In the genomic region with DNA sequence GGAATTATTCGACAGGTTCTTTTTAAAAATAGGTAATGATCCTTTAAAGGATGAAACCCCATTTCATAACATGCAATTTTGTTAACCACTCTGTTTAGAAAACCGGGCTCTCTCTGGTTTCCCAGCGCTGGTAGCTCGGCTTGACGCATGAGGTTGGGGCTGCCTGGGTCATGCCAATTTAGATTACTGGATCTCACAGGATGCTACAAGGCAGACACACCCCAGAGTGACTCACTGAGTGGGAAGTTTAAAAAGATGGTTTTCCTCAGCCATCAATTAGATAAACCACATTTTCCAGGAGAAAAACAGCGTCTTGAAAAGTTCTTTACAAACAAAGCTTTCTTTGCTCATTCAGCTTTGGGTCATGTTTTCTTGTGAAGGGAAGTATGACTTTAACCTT, we compare ENCODE assay signal across 19 cellular contexts.
DNase-seq lines count a peak whose midpoint lies in the region; ATAC-seq and TF ChIP-seq lines count a peak whose summit lies in the region.
"Had no signal": no experiment of that assay in that cellular context is flagged by ENCODE, and none has a peak within 500 bp of the region (broad histone marks: within the 10 kb centered on the region; RNA-seq: fewer than 3 reads in every experiment).

No MANE protein-coding gene starts in this region.

- intact Hi-C loops in uterus (cut with DNase I; ENCODE audit: low total_unique reads) = no loop called here

- H3K4me3 ChIP-seq in MG63 = no peak overlapping the region
- no peak overlapping the region for H3K4me3 ChIP-seq in brain microvascular endothelial cell (ENCODE audit: low read depth, low read length)
- no peak overlapping the region for H3K4me3 ChIP-seq in uterus
- H3K4me3 ChIP-seq in BE2C (ENCODE audit: low read depth, low read length) = no peak overlapping the region
- H3K4me3 ChIP-seq: GM12878, transverse colon had no signal

- TF ChIP-seq CTCF in brain microvascular endothelial cell (IDR thresholded peaks at IDR 0.05; ENCODE audit: low read depth, low read length, missing control alignments) (no peak), uterus (IDR thresholded peaks at IDR 0.05) (no peak), BE2C (IDR thresholded peaks at IDR 0.05; ENCODE audit: low read depth, low read length) (no peak)

- H3K9me3 ChIP-seq in MG63 = no peaks in the 10 kb centered on the region
- H3K9me3 ChIP-seq in uterus = no peaks in the 10 kb centered on the region
- no peaks in the 10 kb centered on the region for H3K9me3 ChIP-seq in BE2C
- H3K9me3 ChIP-seq: transverse colon had no signal

- no peak for ATAC-seq in HG02642 (IDR thresholded peaks at IDR 0.05; ENCODE audit: poor library complexity, unreplicated experiment)
- ATAC-seq: GM12878; natural killer cell treated with Interleukin-12 subunit alpha and Interleukin-12 subunit beta and Interleukin-15 and Interleukin-18, amount 100 ng/mL, for 72 hours; Right ventricle myocardium inferior; stimulated activated naive CD8-positive, alpha-beta T cell treated with anti-CD3 and anti-CD28 coated beads, Interleukin-15, Interleukin-2, amounts not matched to agents 100 U/mL and 50 U/mL, for 24 hours had no signal

- H3K4me1 ChIP-seq in uterus (no peaks in the 10 kb centered on the region), BE2C (no peaks in the 10 kb centered on the region)
- H3K4me1 ChIP-seq: parathyroid adenoma, transverse colon had no signal

- H3K36me3 ChIP-seq in MG63 = no peaks in the 10 kb centered on the region
- H3K36me3 ChIP-seq in brain microvascular endothelial cell (replicated peaks) = no peaks in the 10 kb centered on the region
- H3K36me3 ChIP-seq in uterus = no peaks in the 10 kb centered on the region
- no peaks in the 10 kb centered on the region for H3K36me3 ChIP-seq in BE2C
- H3K36me3 ChIP-seq: transverse colon had no signal

- H3K27ac ChIP-seq in brain microvascular endothelial cell (no peak overlapping the region), uterus (no peak overlapping the region)
- H3K27ac ChIP-seq: parathyroid adenoma, transverse colon had no signal

- in situ Hi-C loops in brain microvascular endothelial cell (cut with HindIII; ENCODE audit: low pct_ligation_motif_present, low sequenced_read_pairs) = no loop called here

- H3K27me3 ChIP-seq in MG63 = no peaks in the 10 kb centered on the region
- no peaks in the 10 kb centered on the region for H3K27me3 ChIP-seq in brain microvascular endothelial cell (replicated peaks)
- H3K27me3 ChIP-seq in uterus = no peaks in the 10 kb centered on the region
- no peaks in the 10 kb centered on the region for H3K27me3 ChIP-seq in BE2C
- H3K27me3 ChIP-seq: transverse colon had no signal

- DNase-seq in COLO829 (ENCODE audit: low spot score) (peak; percentile 35), MG63 (peak; percentile 10), brain microvascular endothelial cell (peak; percentile 19), renal cortical epithelial cell (ENCODE audit: low read depth) (peak; percentile 16), NCI-H1694 (lab: John Stamatoyannopoulos, UW) (no peak), uterus (no peak), BE2C (no peak)
- DNase-seq: activated CD4-positive, alpha-beta T cell treated with anti-CD3 and anti-CD28 coated beads, Interleukin-2, amount 50 U/mL, for 48 hours; activated naive CD4-positive, alpha-beta T cell; hippocampal formation; NCI-H2029 treated with DMSO at 0.1 percent for 48 hours; NCI-H526; stimulated activated naive CD8-positive, alpha-beta T cell treated with anti-CD3 and anti-CD28 coated beads, Interleukin-15, Interleukin-2, amounts not matched to agents 100 U/mL and 50 U/mL, for 24 hours; transverse colon had no signal

- no peak for TF ChIP-seq POLR2A in uterus (IDR thresholded peaks at IDR 0.05)

Comparison
In these comparisons a context has a peak if more than half of its experiments do, and no peak if none do; other contexts are left out.
1. DNase-seq: peak in COLO829 (single experiment), MG63 (single experiment), brain microvascular endothelial cell (single experiment) and renal cortical epithelial cell (single experiment); none in NCI-H1694 (single experiment), uterus (0 of 2) and BE2C (single experiment).